Comparison of ENCODE assay signal across 24 cellular contexts in genomic region chr7:22194633-22195273, GRCh38.
A peak's percentile ranks its signal among the peaks of the same experiment; 100 is the strongest.
DNase-seq lines count a peak whose midpoint lies in the region; TF ChIP-seq lines count a peak whose summit lies in the region.
"Had no signal": no experiment of that assay in that cellular context is flagged by ENCODE, and none has a peak within 500 bp of the region (broad histone marks: within the 10 kb centered on the region; RNA-seq: fewer than 3 reads in every experiment).

No MANE protein-coding gene starts in this region.

- H3K9me3 ChIP-seq in parathyroid adenoma (ENCODE audit: control insufficient read depth, low read length) (no peaks in the 10 kb centered on the region), A673 (ENCODE audit: low read depth, low read length, poor library complexity, severe bottlenecking) (no peaks in the 10 kb centered on the region)
- H3K9me3 ChIP-seq: body of pancreas, spleen, transverse colon had no signal

- POLR2A ChIA-PET in A673 (lab: Charles Lee; ENCODE audit: low non-redundant PET), result no interaction called here

- H3K4me1 Mint-ChIP-seq in brain, result peaks cover 71% of the 10 kb centered on the region
- peaks cover 14% of the 10 kb centered on the region for H3K4me1 Mint-ChIP-seq in HFFc6 (ENCODE audit: low read depth)
- H3K4me1 Mint-ChIP-seq: activated naive CD8-positive, alpha-beta T cell treated with anti-CD3 and anti-CD28 coated beads for 36 hours; natural killer cell had no signal

- H3K36me3 ChIP-seq in parathyroid adenoma (ENCODE audit: control insufficient read depth, insufficient read depth, low read length), result no peaks in the 10 kb centered on the region
- H3K36me3 ChIP-seq in A673 (ENCODE audit: insufficient read depth, low read length, poor library complexity, severe bottlenecking), result no peaks in the 10 kb centered on the region

- H3K27ac ChIP-seq in parathyroid adenoma (peak overlapping the region; percentile 94), A673 (ENCODE audit: low read depth, low read length, poor library complexity, severe bottlenecking) (no peak overlapping the region)
- H3K27ac ChIP-seq: KMS-11, transverse colon had no signal

- TF ChIP-seq CTCF in brain (conservative IDR thresholded peaks at IDR 0.05) (no peak), parathyroid adenoma (IDR thresholded peaks at IDR 0.05) (no peak), A673 (conservative IDR thresholded peaks at IDR 0.05; ENCODE audit: low read depth, low read length) (no peak), HFFc6 (IDR thresholded peaks at IDR 0.05) (no peak)

- DNase-seq in NCI-H146 (lab: John Stamatoyannopoulos, UW), result peak; percentile 33
- peak in 26 of 51 donors; percentile 7 to 60 (median 32) for DNase-seq in hypothalamus (lab: John Stamatoyannopoulos, UW)
- DNase-seq in A673 (ENCODE audit: low spot score), result no peak
- DNase-seq in activated CD4-positive, alpha-beta T cell treated with anti-CD3 and anti-CD28 coated beads, Interleukin-2, amount 50 U/mL, for 4 hours, result no peak
- no peak for DNase-seq in HFFc6
- DNase-seq: activated naive CD8-positive, alpha-beta T cell treated with anti-CD3 and anti-CD28 coated beads for 36 hours; CD8-positive, alpha-beta T cell; dermis blood vessel endothelial cell; DMS79; H7; kidney glomerular epithelial cell; natural killer cell; NCI-H2029; NCI-H524 treated with DMSO at 0.1 percent for 48 hours; SHP77; spleen; stimulated activated CD4-positive, alpha-beta T cell treated with anti-CD3 and anti-CD28 coated beads, Interleukin-4, amount 100 ng/mL, for 24 hours; transverse colon had no signal

- peak overlapping the region in 3 of 5 experiments; percentile 84 for H3K4me3 Mint-ChIP-seq in brain
- no peak overlapping the region for H3K4me3 Mint-ChIP-seq in HFFc6
- H3K4me3 Mint-ChIP-seq: activated naive CD8-positive, alpha-beta T cell treated with anti-CD3 and anti-CD28 coated beads for 36 hours; activated T-helper 1 cell treated with anti-CD3 and anti-CD28 coated beads, Interleukin-12 subunit alpha, Interleukin-12 subunit beta, Interleukin-2, Interleukin-4 antibody, amounts not matched to agents 30 ng/mL and 10 ng/mL and 1 ng/mL, durations not matched to agents 14 hours and 24 hours and 36 hours; CD8-positive, alpha-beta T cell; natural killer cell; stimulated activated naive CD8-positive, alpha-beta T cell treated with anti-CD3 and anti-CD28 coated beads, Interleukin-15, Interleukin-2, amounts not matched to agents 100 ng/mL and 50 ng/mL, for 24 hours had no signal

- CTCF ChIA-PET in A673 (lab: Charles Lee), result no interaction called here

- BruUV-seq in A673 (replicated peaks; lab: Mats Ljungman, UMichigan), result no TSS peak

- peak overlapping the region; percentile 85 for H3K4me2 ChIP-seq in parathyroid adenoma (ENCODE audit: low read length)
- H3K4me2 ChIP-seq: KMS-11 had no signal

- H3K27me3 ChIP-seq in parathyroid adenoma (ENCODE audit: control insufficient read depth, insufficient read depth, low read length), result no peaks in the 10 kb centered on the region
- no peaks in the 10 kb centered on the region for H3K27me3 ChIP-seq in A673 (replicated peaks; ENCODE audit: insufficient read depth, low read depth, low read length, poor library complexity)
- H3K27me3 ChIP-seq: body of pancreas, spleen, transverse colon had no signal

- H3K9ac ChIP-seq in parathyroid adenoma, result peak overlapping the region; percentile 64
- H3K9ac ChIP-seq: KMS-11 had no signal

- H2AFZ ChIP-seq in parathyroid adenoma, result no peak overlapping the region

- H3K4me3 ChIP-seq in parathyroid adenoma (ENCODE audit: low read depth, low read length), result peak overlapping the region; percentile 69
- no peak overlapping the region for H3K4me3 ChIP-seq in A673 (ENCODE audit: low read depth, low read length, poor library complexity, severe bottlenecking)
- H3K4me3 ChIP-seq: body of pancreas, spleen, transverse colon had no signal

- peaks cover 0 to 3% (median 0%) of the 10 kb centered on the region in 5 experiments for H3K9me3 Mint-ChIP-seq in brain
- no peaks in the 10 kb centered on the region for H3K9me3 Mint-ChIP-seq in HFFc6
- H3K9me3 Mint-ChIP-seq: activated naive CD8-positive, alpha-beta T cell treated with anti-CD3 and anti-CD28 coated beads for 36 hours; activated T-helper 1 cell treated with anti-CD3 and anti-CD28 coated beads, Interleukin-12 subunit alpha, Interleukin-12 subunit beta, Interleukin-2, Interleukin-4 antibody, amounts not matched to agents 30 ng/mL and 10 ng/mL and 1 ng/mL, durations not matched to agents 14 hours and 24 hours and 36 hours; CD8-positive, alpha-beta T cell; natural killer cell; stimulated activated naive CD8-positive, alpha-beta T cell treated with anti-CD3 and anti-CD28 coated beads, Interleukin-15, Interleukin-2, amounts not matched to agents 100 ng/mL and 50 ng/mL, for 24 hours had no signal

- H3K27ac Mint-ChIP-seq in brain (peak overlapping the region in 2 of 5 experiments; percentile 53 to 81), HFFc6 (no peak overlapping the region)
- H3K27ac Mint-ChIP-seq: activated naive CD8-positive, alpha-beta T cell treated with anti-CD3 and anti-CD28 coated beads for 36 hours; activated T-helper 1 cell treated with anti-CD3 and anti-CD28 coated beads, Interleukin-12 subunit alpha, Interleukin-12 subunit beta, Interleukin-2, Interleukin-4 antibody, amounts not matched to agents 30 ng/mL and 10 ng/mL and 1 ng/mL, durations not matched to agents 14 hours and 24 hours and 36 hours; CD8-positive, alpha-beta T cell; natural killer cell; stimulated activated naive CD8-positive, alpha-beta T cell treated with anti-CD3 and anti-CD28 coated beads, Interleukin-15, Interleukin-2, amounts not matched to agents 100 ng/mL and 50 ng/mL, for 24 hours had no signal

- H3K36me3 Mint-ChIP-seq in brain (peaks cover 10% of the 10 kb centered on the region), HFFc6 (ENCODE audit: low read depth) (no peaks in the 10 kb centered on the region)
- H3K36me3 Mint-ChIP-seq: activated naive CD8-positive, alpha-beta T cell treated with anti-CD3 and anti-CD28 coated beads for 36 hours; CD8-positive, alpha-beta T cell; natural killer cell had no signal

- intact Hi-C loops in A673 (cut with micrococcal nuclease; ENCODE audit: unreplicated experiment), result no loop called here

- H3K27me3 Mint-ChIP-seq in brain, result peaks cover 6% of the 10 kb centered on the region
- peaks cover 8% of the 10 kb centered on the region for H3K27me3 Mint-ChIP-seq in HFFc6 (ENCODE audit: insufficient read depth)
- H3K27me3 Mint-ChIP-seq: activated naive CD8-positive, alpha-beta T cell treated with anti-CD3 and anti-CD28 coated beads for 36 hours; stimulated activated naive CD8-positive, alpha-beta T cell treated with anti-CD3 and anti-CD28 coated beads, Interleukin-15, Interleukin-2, amounts not matched to agents 100 ng/mL and 50 ng/mL, for 24 hours had no signal

- H3K4me1 ChIP-seq in parathyroid adenoma (peaks cover 47% of the 10 kb centered on the region), A673 (ENCODE audit: insufficient read depth, low read length, poor library complexity, severe bottlenecking) (peaks cover 13% of the 10 kb centered on the region)
- H3K4me1 ChIP-seq: transverse colon had no signal

- H3K79me2 ChIP-seq in parathyroid adenoma, result peaks cover 83% of the 10 kb centered on the region

Comparison
In these comparisons a context has a peak if more than half of its experiments do, and no peak if none do; other contexts are left out.
1. DNase-seq: peak in NCI-H146 (single experiment) and hypothalamus (26 of 51); none in A673 (single experiment), activated CD4-positive, alpha-beta T cell treated with anti-CD3 and anti-CD28 coated beads, Interleukin-2, amount 50 U/mL, for 4 hours (0 of 2) and HFFc6 (single experiment).